In the genomic region with DNA sequence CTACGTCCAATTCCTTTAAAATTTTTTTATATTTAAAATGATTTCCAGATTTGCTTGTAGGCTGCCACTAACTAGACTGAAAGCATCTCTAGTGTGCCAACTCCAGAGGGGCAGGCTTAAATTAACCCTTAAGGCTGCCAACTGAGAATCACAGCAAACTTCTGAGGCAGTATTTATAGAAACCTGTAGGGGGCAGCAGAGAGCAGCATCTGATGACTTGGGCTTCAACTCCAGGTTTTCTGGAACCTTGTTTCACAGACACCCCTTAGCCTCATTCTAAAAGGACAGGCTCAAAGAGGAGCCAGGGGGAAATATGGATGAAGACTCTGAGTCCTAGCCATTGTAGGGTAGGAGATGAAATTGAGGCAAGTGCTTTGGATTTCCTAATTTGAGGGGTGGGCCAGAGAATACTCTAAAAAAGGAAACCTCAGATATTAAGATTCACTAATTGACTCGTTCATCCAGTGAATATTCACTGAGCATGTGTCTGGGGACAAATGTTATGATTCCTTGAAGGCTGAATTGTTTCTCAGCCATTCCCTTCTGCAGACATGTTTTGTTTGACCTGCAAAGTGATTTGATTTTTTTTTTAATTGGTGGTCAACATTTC, we compare ENCODE assay signal across 9 cellular contexts.
A peak's percentile ranks its signal among the peaks of the same experiment; 100 is the strongest.
DNase-seq lines count a peak whose midpoint lies in the region; ATAC-seq and TF ChIP-seq lines count a peak whose summit lies in the region.
"Had no signal": no experiment of that assay in that cellular context is flagged by ENCODE, and none has a peak within 500 bp of the region (broad histone marks: within the 10 kb centered on the region; RNA-seq: fewer than 3 reads in every experiment).

No MANE protein-coding gene starts in this region.

- H3K36me3 ChIP-seq in OCI-LY7 (ENCODE audit: insufficient read depth, low read length) (no peaks in the 10 kb centered on the region), lower lobe of right lung (no peaks in the 10 kb centered on the region)

- H3K4me3 ChIP-seq in OCI-LY7 (ENCODE audit: low read depth, low read length, poor library complexity, severe bottlenecking) = no peak overlapping the region
- no peak overlapping the region for H3K4me3 ChIP-seq in coronary artery
- H3K4me3 ChIP-seq in lower lobe of right lung = no peak overlapping the region

- H3K9me2 ChIP-seq in OCI-LY7 (ENCODE audit: insufficient read depth, low read length) = no peaks in the 10 kb centered on the region

- intact Hi-C loops in OCI-LY7 (cut with micrococcal nuclease; ENCODE audit: unreplicated experiment) = loop anchor here (2.0 kb wide), 1 partner anchor 297 kb away; no protein-coding TSS in a partner anchor
- intact Hi-C loops in lower lobe of right lung (cut with DNase I) = loop anchor here (10.0 kb wide), 1 partner anchor 299 kb away; no protein-coding TSS in a partner anchor

- H3K4me1 ChIP-seq in OCI-LY7 (ENCODE audit: insufficient read depth, low read length, poor library complexity, severe bottlenecking) (no peaks in the 10 kb centered on the region), lower lobe of right lung (no peaks in the 10 kb centered on the region)

- ATAC-seq in lower lobe of right lung (peak; percentile 57 to 76), GM21526 (IDR thresholded peaks at IDR 0.05; ENCODE audit: low FRiP score, unreplicated experiment) (no peak)

- H3K27ac ChIP-seq in OCI-LY7 (ENCODE audit: low read depth, low read length, poor library complexity, severe bottlenecking) = no peak overlapping the region
- no peak overlapping the region for H3K27ac ChIP-seq in coronary artery
- no peak overlapping the region for H3K27ac ChIP-seq in lower lobe of right lung

- H3K9me3 ChIP-seq in OCI-LY7 (ENCODE audit: low read length) = no peaks in the 10 kb centered on the region
- no peaks in the 10 kb centered on the region for H3K9me3 ChIP-seq in lower lobe of right lung

- H2AFZ ChIP-seq in OCI-LY7 (ENCODE audit: low read length) = no peak overlapping the region

- no peak overlapping the region for H3K4me3 Mint-ChIP-seq in HFFc6
- H3K4me3 Mint-ChIP-seq: activated naive CD4-positive, alpha-beta T cell treated with anti-CD3 and anti-CD28 coated beads, Interleukin-2, amount 50 U/mL, for 24 hours had no signal

- H3K36me3 Mint-ChIP-seq in HFFc6 (ENCODE audit: low read depth) = no peaks in the 10 kb centered on the region
- H3K36me3 Mint-ChIP-seq: activated naive CD4-positive, alpha-beta T cell treated with anti-CD3 and anti-CD28 coated beads, Interleukin-2, amount 50 U/mL, for 24 hours had no signal

- no peaks in the 10 kb centered on the region for H3K9me3 Mint-ChIP-seq in HFFc6
- H3K9me3 Mint-ChIP-seq: activated naive CD4-positive, alpha-beta T cell treated with anti-CD3 and anti-CD28 coated beads, Interleukin-2, amount 50 U/mL, for 24 hours had no signal

- POLR2A ChIA-PET in OCI-LY7 (lab: Charles Lee) = interaction anchor here (0.6 kb wide), 1 partner anchor 20 kb away, joined by 4 read pairs; no protein-coding TSS in a partner anchor

- H3K4me1 Mint-ChIP-seq in HFFc6 (ENCODE audit: low read depth) = no peaks in the 10 kb centered on the region
- H3K4me1 Mint-ChIP-seq: activated naive CD4-positive, alpha-beta T cell treated with anti-CD3 and anti-CD28 coated beads, Interleukin-2, amount 50 U/mL, for 24 hours had no signal

- BruUV-seq in OCI-LY7 (replicated peaks; lab: Mats Ljungman, UMichigan) = no TSS peak

- DNase-seq in NCI-H526 (lab: John Stamatoyannopoulos, UW) (peak; percentile 35 to 71), NCI-H526 treated with DMSO at 0.1 percent for 48 hours (lab: John Stamatoyannopoulos, UW) (no peak), HFFc6 (peak; percentile 18), OCI-LY7 (ENCODE audit: low spot score) (peak; percentile 37), coronary artery (ENCODE audit: low spot score) (no peak), lower lobe of right lung (no peak), GF-D8 (lab: John Stamatoyannopoulos, UW) (no peak)

- no peaks in the 10 kb centered on the region for H4K20me1 ChIP-seq in OCI-LY7 (ENCODE audit: insufficient read depth, low read length)

- no peak overlapping the region for H3K4me2 ChIP-seq in OCI-LY7 (ENCODE audit: low read length)

- H3K27ac Mint-ChIP-seq in HFFc6 = no peak overlapping the region
- H3K27ac Mint-ChIP-seq: activated naive CD4-positive, alpha-beta T cell treated with anti-CD3 and anti-CD28 coated beads, Interleukin-2, amount 50 U/mL, for 24 hours had no signal

- no peaks in the 10 kb centered on the region; the same call in 1 of the 2 replicates for H3K27me3 Mint-ChIP-seq in HFFc6 (ENCODE audit: insufficient read depth)
- H3K27me3 Mint-ChIP-seq: activated naive CD4-positive, alpha-beta T cell treated with anti-CD3 and anti-CD28 coated beads, Interleukin-2, amount 50 U/mL, for 24 hours had no signal

- CTCF ChIA-PET in OCI-LY7 (lab: Charles Lee; ENCODE audit: unreplicated experiment) = no interaction called here

- peak; percentile 93 for TF ChIP-seq CTCF in HFFc6 (IDR thresholded peaks at IDR 0.05)
- TF ChIP-seq CTCF in OCI-LY7 (conservative IDR thresholded peaks at IDR 0.05; ENCODE audit: low read length) = peak; percentile 95
- peak; percentile 85 for TF ChIP-seq CTCF in coronary artery (IDR thresholded peaks at IDR 0.05)
- TF ChIP-seq CTCF in lower lobe of right lung (IDR thresholded peaks at IDR 0.05) = peak; percentile 88

- H3K79me2 ChIP-seq in OCI-LY7 (ENCODE audit: insufficient read depth, low read depth, low read length) = no peaks in the 10 kb centered on the region

- H3K27me3 ChIP-seq in lower lobe of right lung (ENCODE audit: low read depth) = no peaks in the 10 kb centered on the region

Comparison
In these comparisons a context has a peak if more than half of its experiments do, and no peak if none do; other contexts are left out.
1. DNase-seq: peak in NCI-H526 (2 of 2), HFFc6 (single experiment) and OCI-LY7 (single experiment); none in NCI-H526 treated with DMSO at 0.1 percent for 48 hours (single experiment), coronary artery (single experiment), lower lobe of right lung (single experiment) and GF-D8 (single experiment).
2. Peak in every context shown above with its lines, with median percentiles within 50 percentile points of each other: CTCF ChIP-seq.